ENCODE assay signal across 2 cellular contexts in genomic region chr22:49425356-49425755, GRCh38.
TF ChIP-seq lines count a peak whose summit lies in the region.

No MANE protein-coding gene starts in this region.

TF ChIP-seq in GM23338, 12 proteins besides CTCF, POLR2A, EP300 and RAD21 (continued from another document):
- TF ChIP-seq, protein P1, sequence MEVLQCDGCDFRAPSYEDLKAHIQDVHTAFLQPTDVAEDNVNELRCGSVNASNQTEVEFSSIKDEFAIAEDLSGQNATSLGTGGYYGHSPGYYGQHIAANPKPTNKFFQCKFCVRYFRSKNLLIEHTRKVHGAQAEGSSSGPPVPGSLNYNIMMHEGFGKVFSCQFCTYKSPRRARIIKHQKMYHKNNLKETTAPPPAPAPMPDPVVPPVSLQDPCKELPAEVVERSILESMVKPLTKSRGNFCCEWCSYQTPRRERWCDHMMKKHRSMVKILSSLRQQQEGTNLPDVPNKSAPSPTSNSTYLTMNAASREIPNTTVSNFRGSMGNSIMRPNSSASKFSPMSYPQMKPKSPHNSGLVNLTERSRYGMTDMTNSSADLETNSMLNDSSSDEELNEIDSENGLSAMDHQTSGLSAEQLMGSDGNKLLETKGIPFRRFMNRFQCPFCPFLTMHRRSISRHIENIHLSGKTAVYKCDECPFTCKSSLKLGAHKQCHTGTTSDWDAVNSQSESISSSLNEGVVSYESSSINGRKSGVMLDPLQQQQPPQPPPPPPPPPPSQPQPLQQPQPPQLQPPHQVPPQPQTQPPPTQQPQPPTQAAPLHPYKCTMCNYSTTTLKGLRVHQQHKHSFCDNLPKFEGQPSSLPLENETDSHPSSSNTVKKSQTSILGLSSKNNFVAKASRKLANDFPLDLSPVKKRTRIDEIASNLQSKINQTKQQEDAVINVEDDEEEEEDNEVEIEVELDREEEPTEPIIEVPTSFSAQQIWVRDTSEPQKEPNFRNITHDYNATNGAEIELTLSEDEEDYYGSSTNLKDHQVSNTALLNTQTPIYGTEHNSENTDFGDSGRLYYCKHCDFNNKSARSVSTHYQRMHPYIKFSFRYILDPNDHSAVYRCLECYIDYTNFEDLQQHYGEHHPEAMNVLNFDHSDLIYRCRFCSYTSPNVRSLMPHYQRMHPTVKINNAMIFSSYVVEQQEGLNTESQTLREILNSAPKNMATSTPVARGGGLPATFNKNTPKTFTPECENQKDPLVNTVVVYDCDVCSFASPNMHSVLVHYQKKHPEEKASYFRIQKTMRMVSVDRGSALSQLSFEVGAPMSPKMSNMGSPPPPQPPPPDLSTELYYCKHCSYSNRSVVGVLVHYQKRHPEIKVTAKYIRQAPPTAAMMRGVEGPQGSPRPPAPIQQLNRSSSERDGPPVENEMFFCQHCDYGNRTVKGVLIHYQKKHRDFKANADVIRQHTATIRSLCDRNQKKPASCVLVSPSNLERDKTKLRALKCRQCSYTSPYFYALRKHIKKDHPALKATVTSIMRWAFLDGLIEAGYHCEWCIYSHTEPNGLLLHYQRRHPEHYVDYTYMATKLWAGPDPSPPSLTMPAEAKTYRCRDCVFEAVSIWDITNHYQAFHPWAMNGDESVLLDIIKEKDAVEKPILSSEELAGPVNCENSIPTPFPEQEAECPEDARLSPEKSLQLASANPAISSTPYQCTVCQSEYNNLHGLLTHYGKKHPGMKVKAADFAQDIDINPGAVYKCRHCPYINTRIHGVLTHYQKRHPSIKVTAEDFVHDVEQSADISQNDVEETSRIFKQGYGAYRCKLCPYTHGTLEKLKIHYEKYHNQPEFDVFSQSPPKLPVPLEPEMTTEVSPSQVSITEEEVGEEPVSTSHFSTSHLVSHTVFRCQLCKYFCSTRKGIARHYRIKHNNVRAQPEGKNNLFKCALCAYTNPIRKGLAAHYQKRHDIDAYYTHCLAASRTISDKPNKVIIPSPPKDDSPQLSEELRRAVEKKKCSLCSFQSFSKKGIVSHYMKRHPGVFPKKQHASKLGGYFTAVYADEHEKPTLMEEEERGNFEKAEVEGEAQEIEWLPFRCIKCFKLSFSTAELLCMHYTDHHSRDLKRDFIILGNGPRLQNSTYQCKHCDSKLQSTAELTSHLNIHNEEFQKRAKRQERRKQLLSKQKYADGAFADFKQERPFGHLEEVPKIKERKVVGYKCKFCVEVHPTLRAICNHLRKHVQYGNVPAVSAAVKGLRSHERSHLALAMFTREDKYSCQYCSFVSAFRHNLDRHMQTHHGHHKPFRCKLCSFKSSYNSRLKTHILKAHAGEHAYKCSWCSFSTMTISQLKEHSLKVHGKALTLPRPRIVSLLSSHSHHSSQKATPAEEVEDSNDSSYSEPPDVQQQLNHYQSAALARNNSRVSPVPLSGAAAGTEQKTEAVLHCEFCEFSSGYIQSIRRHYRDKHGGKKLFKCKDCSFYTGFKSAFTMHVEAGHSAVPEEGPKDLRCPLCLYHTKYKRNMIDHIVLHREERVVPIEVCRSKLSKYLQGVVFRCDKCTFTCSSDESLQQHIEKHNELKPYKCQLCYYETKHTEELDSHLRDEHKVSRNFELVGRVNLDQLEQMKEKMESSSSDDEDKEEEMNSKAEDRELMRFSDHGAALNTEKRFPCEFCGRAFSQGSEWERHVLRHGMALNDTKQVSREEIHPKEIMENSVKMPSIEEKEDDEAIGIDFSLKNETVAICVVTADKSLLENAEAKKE (CRISPR knock-in tag; IDR thresholded peaks at IDR 0.05): no peak
- no peak for TF ChIP-seq ZNF114 (CRISPR knock-in tag; IDR thresholded peaks at IDR 0.05)
- TF ChIP-seq POLR2AphosphoS5 (IDR thresholded peaks at IDR 0.05; ENCODE audit: low read depth): no peak
- TF ChIP-seq EZH2 (IDR thresholded peaks at IDR 0.05; ENCODE audit: low read depth, unreplicated experiment): no peak
- TF ChIP-seq CREB1 (CRISPR knock-in tag; IDR thresholded peaks at IDR 0.05; ENCODE audit: low read depth): no peak
- TF ChIP-seq EZH2phosphoT487 (IDR thresholded peaks at IDR 0.05; ENCODE audit: unreplicated experiment): no peak

TF ChIP-seq in SK-N-SH, 30 proteins besides CTCF, POLR2A, EP300 and RAD21 (continued from another document):
- TF ChIP-seq, protein P2, sequence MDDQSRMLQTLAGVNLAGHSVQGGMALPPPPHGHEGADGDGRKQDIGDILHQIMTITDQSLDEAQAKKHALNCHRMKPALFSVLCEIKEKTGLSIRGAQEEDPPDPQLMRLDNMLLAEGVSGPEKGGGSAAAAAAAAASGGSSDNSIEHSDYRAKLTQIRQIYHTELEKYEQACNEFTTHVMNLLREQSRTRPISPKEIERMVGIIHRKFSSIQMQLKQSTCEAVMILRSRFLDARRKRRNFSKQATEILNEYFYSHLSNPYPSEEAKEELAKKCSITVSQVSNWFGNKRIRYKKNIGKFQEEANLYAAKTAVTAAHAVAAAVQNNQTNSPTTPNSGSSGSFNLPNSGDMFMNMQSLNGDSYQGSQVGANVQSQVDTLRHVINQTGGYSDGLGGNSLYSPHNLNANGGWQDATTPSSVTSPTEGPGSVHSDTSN (IDR thresholded peaks at IDR 0.05): no peak
- TF ChIP-seq RFX5 (IDR thresholded peaks at IDR 0.05; ENCODE audit: low read length) (no peak), FOXJ3 (CRISPR knock-in tag; IDR thresholded peaks at IDR 0.05) (no peak), POLR2AphosphoS5 (IDR thresholded peaks at IDR 0.05; ENCODE audit: low read depth, low read length) (no peak), FOSL2 (IDR thresholded peaks at IDR 0.05; ENCODE audit: borderline replicate concordance, low read depth) (no peak), EZH2phosphoT487 (IDR thresholded peaks at IDR 0.05; ENCODE audit: borderline replicate concordance, low read depth) (no peak), ZBTB33 (IDR thresholded peaks at IDR 0.05; ENCODE audit: borderline replicate concordance, low read depth) (no peak), GABPA (IDR thresholded peaks at IDR 0.05; ENCODE audit: low read depth) (no peak), FOXM1 (IDR thresholded peaks at IDR 0.05; ENCODE audit: low read depth) (no peak), CHD2 (IDR thresholded peaks at IDR 0.05; ENCODE audit: low read length, partially characterized antibody) (no peak)
